Comparison of ENCODE assay signal across 26 cellular contexts in genomic region chr9:14618851-14619250, GRCh38.
"Had no signal": no experiment of that assay in that cellular context is flagged by ENCODE, and none has a peak within 500 bp of the region (broad histone marks: within the 10 kb centered on the region; RNA-seq: fewer than 3 reads in every experiment).

No MANE protein-coding gene starts in this region.

- H3K4me1 Mint-ChIP-seq: activated B cell treated with CpG ODN at 0.5 μM for 24 hours; activated CD4-positive, alpha-beta T cell treated with anti-CD3 and anti-CD28 coated beads, Interleukin-2, amount 10 ng/mL, durations not matched to agents 24 days and 14 days; activated T-helper 17 cell treated with anti-CD3 and anti-CD28 coated beads, Interleukin-2, amount 50 U/mL, for 72 hours; T-cell had no signal

- H3K27ac Mint-ChIP-seq: activated B cell treated with CpG ODN at 0.5 μM for 24 hours; activated CD4-positive, alpha-beta T cell treated with anti-CD3 and anti-CD28 coated beads, Interleukin-2, amount 10 ng/mL, durations not matched to agents 24 days and 14 days; activated naive CD4-positive, alpha-beta T cell treated with anti-CD3 and anti-CD28 coated beads for 36 hours; activated naive CD8-positive, alpha-beta T cell; activated T-helper 17 cell treated with anti-CD3 and anti-CD28 coated beads, Interleukin-2, amount 50 U/mL, for 72 hours; T-cell had no signal

- H3K27me3 Mint-ChIP-seq: activated B cell treated with CpG ODN at 0.5 μM for 24 hours; activated CD4-positive, alpha-beta T cell treated with anti-CD3 and anti-CD28 coated beads, Interleukin-2, amount 10 ng/mL, durations not matched to agents 24 days and 14 days; activated naive CD8-positive, alpha-beta T cell; activated T-helper 17 cell treated with anti-CD3 and anti-CD28 coated beads, Interleukin-2, amount 50 U/mL, for 72 hours; T-cell had no signal

- H3K4me3 ChIP-seq: coronary artery, MG63 had no signal

- H3K9me3 Mint-ChIP-seq: activated B cell treated with CpG ODN at 0.5 μM for 24 hours; activated CD4-positive, alpha-beta T cell treated with anti-CD3 and anti-CD28 coated beads, Interleukin-2, amount 10 ng/mL, durations not matched to agents 24 days and 14 days; activated naive CD4-positive, alpha-beta T cell treated with anti-CD3 and anti-CD28 coated beads for 36 hours; activated T-helper 17 cell treated with anti-CD3 and anti-CD28 coated beads, Interleukin-2, amount 50 U/mL, for 72 hours; T-cell had no signal

- H3K9me3 ChIP-seq: MG63 had no signal

- H3K4me3 Mint-ChIP-seq: activated B cell treated with CpG ODN at 0.5 μM for 24 hours; activated CD4-positive, alpha-beta T cell treated with anti-CD3 and anti-CD28 coated beads, Interleukin-2, amount 10 ng/mL, durations not matched to agents 24 days and 14 days; activated naive CD4-positive, alpha-beta T cell treated with anti-CD3 and anti-CD28 coated beads for 36 hours; activated naive CD8-positive, alpha-beta T cell; activated T-helper 17 cell treated with anti-CD3 and anti-CD28 coated beads, Interleukin-2, amount 50 U/mL, for 72 hours; T-cell had no signal

- H3K27me3 ChIP-seq: MG63 had no signal

- H3K27ac ChIP-seq: coronary artery had no signal

- ATAC-seq: activated T-helper 17 cell treated with anti-CD3 and anti-CD28 coated beads, Interleukin-2, amount 50 U/mL, for 72 hours; T-cell had no signal

- DNase-seq: activated B cell treated with CpG ODN at 0.5 μM for 24 hours; activated CD4-positive, alpha-beta T cell treated with anti-CD3 and anti-CD28 coated beads for 1 hour; activated CD4-positive, alpha-beta T cell treated with anti-CD3 and anti-CD28 coated beads, Interleukin-2, amount 10 ng/mL, durations not matched to agents 24 days and 14 days; activated CD4-positive, alpha-beta T cell treated with anti-CD3 and anti-CD28 coated beads, Interleukin-2, amount 50 U/mL, for 48 hours; activated CD8-positive, alpha-beta memory T cell treated with anti-CD3 and anti-CD28 coated beads for 24 hours; activated gamma-delta T cell; activated naive CD4-positive, alpha-beta T cell treated with anti-CD3 and anti-CD28 coated beads for 36 hours; activated T-cell treated with anti-CD3 and anti-CD28 coated beads for 4 hours; activated T-cell treated with anti-CD3 and anti-CD28 coated beads, Interleukin-2, amount 50 U/mL, for 48 hours; amygdala; MG63; MV-4-11; NCI-H1105 treated with DMSO at 0.1 percent for 48 hours; NCI-H1436 treated with DMSO at 0.1 percent for 48 hours; NCI-H187; NCI-H2081 treated with DMSO at 0.1 percent for 48 hours; NCI-H226; NCI-H510A treated with DMSO at 0.1 percent for 48 hours; NCI-H748 treated with DMSO at 0.1 percent for 48 hours; SIG-M5; T-cell; T-helper 2 cell; T1000 had no signal
